In the genomic region with DNA sequence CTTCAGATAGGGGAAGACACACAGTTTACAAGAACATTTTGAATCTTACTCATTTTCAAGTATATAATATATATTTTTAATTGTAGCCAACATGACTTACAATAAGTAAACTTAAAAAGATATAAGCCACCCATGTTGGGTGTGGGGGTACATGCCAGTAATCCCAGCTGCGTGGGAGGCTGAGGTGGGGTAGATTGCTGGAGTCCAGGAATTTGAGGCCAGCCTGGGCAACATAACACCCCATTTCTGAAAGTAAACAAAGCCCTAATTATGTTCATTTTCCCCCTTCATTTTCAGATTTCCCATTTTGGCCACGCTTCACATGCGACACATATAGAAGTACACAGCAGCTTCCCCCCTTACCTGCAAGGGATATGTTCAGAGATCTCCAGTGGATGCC, we compare ENCODE assay signal across 13 cellular contexts. TPM values are rescaled to one million over a fixed set of nuclear protein-coding genes. Genes with fewer than 3 reads are reported as not detected.
DNase-seq lines count a peak whose midpoint lies in the region; ATAC-seq, FAIRE-seq and TF ChIP-seq lines count a peak whose summit lies in the region.
"Had no signal": no experiment of that assay in that cellular context is flagged by ENCODE, and none has a peak within 500 bp of the region (broad histone marks: within the 10 kb centered on the region; RNA-seq: fewer than 3 reads in every experiment).

No MANE protein-coding gene starts in this region.

- H3K9me3 Mint-ChIP-seq in activated B cell treated with CpG ODN at 0.5 μM for 24 hours, result peaks cover 6% of the 10 kb centered on the region

- H2BK15ac ChIP-seq in H1 (ENCODE audit: low read length), result 0 out of 2 replicates have a peak overlapping the region, but pooled peaks have one; percentile 40

- no peak overlapping the region for H4K91ac ChIP-seq in H1 (replicated peaks; ENCODE audit: insufficient read length, low read length)

- H2BK120ac ChIP-seq in H1 (replicated peaks; ENCODE audit: low read depth, low read length), result no peak overlapping the region

- H2BK12ac ChIP-seq in H1 (ENCODE audit: low read depth, low read length), result no peak overlapping the region

- no peak overlapping the region for H3K23ac ChIP-seq in H1 (ENCODE audit: insufficient read length)

- peak; percentile 25 for DNase-seq in stimulated activated naive CD4-positive, alpha-beta T cell treated with Interleukin-2 at 50 U/mL for 16 hours (lab: John Stamatoyannopoulos, UW)
- no peak for DNase-seq in stimulated activated naive CD4-positive, alpha-beta T cell (lab: John Stamatoyannopoulos, UW)
- DNase-seq in activated B cell treated with CpG ODN at 0.5 μM for 24 hours (no peak), H1 (ENCODE audit: low read depth in 1 of 2, low spot score in 2 of 2) (peak in 1 of 2 experiments; percentile 22), upper lobe of right lung (no peak), GM10248 (ENCODE audit: extremely low spot score) (no peak), ovary (no peak)
- DNase-seq: cerebellar nuclear complex, NCI-H1930 had no signal

- H3K36me3 Mint-ChIP-seq in activated B cell treated with CpG ODN at 0.5 μM for 24 hours (ENCODE audit: low read depth), result no peaks in the 10 kb centered on the region

- H3K4me3 Mint-ChIP-seq in activated B cell treated with CpG ODN at 0.5 μM for 24 hours, result peak overlapping the region; percentile 82

- no peaks in the 10 kb centered on the region for H3K27me3 Mint-ChIP-seq in activated B cell treated with CpG ODN at 0.5 μM for 24 hours

- TF ChIP-seq POLR2A in H1 (IDR thresholded peaks at IDR 0.05; ENCODE audit: control extremely low read depth in 1 of 2, low read depth in 2 of 2, low read length in 2 of 2) (no peak), ovary (IDR thresholded peaks at IDR 0.05) (no peak)

- no peak overlapping the region for H3K18ac ChIP-seq in H1 (ENCODE audit: extremely low read depth, low read length)

- no peak for TF ChIP-seq CTCF in activated B cell treated with CpG ODN at 0.5 μM for 24 hours (IDR thresholded peaks at IDR 0.05)
- no peak for TF ChIP-seq CTCF in H1 (IDR thresholded peaks at IDR 0.05; ENCODE audit: control extremely low read depth in 1 of 3, insufficient read depth in 1 of 3, low read depth in 1 of 3, low read length in 3 of 3)
- no peak for TF ChIP-seq CTCF in upper lobe of right lung (IDR thresholded peaks at IDR 0.05)
- TF ChIP-seq CTCF in GM10248 (IDR thresholded peaks at IDR 0.05; ENCODE audit: control extremely low read depth, extremely low read depth, low read depth, missing control alignments), result no peak
- no peak for TF ChIP-seq CTCF in ovary (IDR thresholded peaks at IDR 0.05)

- H4K20me1 ChIP-seq in H1 (replicated peaks in 1 of 2; ENCODE audit: control insufficient read depth in 1 of 2, insufficient read depth in 2 of 2, low read length in 2 of 2), result no peaks in the 10 kb centered on the region
- H4K20me1 ChIP-seq: BLaER1 had no signal

- H2BK20ac ChIP-seq in H1 (ENCODE audit: low read length), result no peak overlapping the region

- H3K56ac ChIP-seq in H1 (replicated peaks; ENCODE audit: insufficient read length, low read depth, low read length), result no peak overlapping the region

- H3K14ac ChIP-seq in H1 (ENCODE audit: insufficient read length), result no peak overlapping the region

- H3K27ac Mint-ChIP-seq in activated B cell treated with CpG ODN at 0.5 μM for 24 hours, result peak overlapping the region; percentile 94

- 93% methylated on average over 3 of the region's 3 CpGs; no CpG with 5 or more reads in 1 of the 2 experiments for WGBS in H1 (ENCODE audit: extremely low coverage in 1 of 2, insufficient coverage in 1 of 2, insufficient read length in 1 of 2, insufficient replicate concordance in 2 of 2, low coverage in 1 of 2, low lambda C conversion rate in 2 of 2, missing lambda C conversion rate in 1 of 2), 2 experiments
- WGBS in ovary, 3 donors, result 77 to 83% (median 81%) methylated on average over 3 of the region's 3 CpGs

- no peak overlapping the region for H3K4ac ChIP-seq in H1 (replicated peaks; ENCODE audit: insufficient read length, low read depth, low read length)

- H3K4me2 ChIP-seq in H1 (ENCODE audit: insufficient read depth in 1 of 2, low read depth in 2 of 2, low read length in 2 of 2), result no peak overlapping the region
- H3K4me2 ChIP-seq: BLaER1 had no signal

- H3K4me1 Mint-ChIP-seq in activated B cell treated with CpG ODN at 0.5 μM for 24 hours, result peaks cover 75% of the 10 kb centered on the region

- H3K23me2 ChIP-seq in H1 (ENCODE audit: low read depth, low read length), result no peaks in the 10 kb centered on the region; the same call in 1 of the 2 replicates

- H2BK5ac ChIP-seq in H1 (ENCODE audit: low read depth, low read length), result no peak overlapping the region

- H3K4me1 ChIP-seq in H1 (replicated peaks in 1 of 4; ENCODE audit: control insufficient read depth in 3 of 4, insufficient read depth in 4 of 4, low read length in 3 of 4) (no peaks in the 10 kb centered on the region; a peak in 2 of 7 replicates), upper lobe of right lung (peaks cover 11% of the 10 kb centered on the region), ovary (ENCODE audit: insufficient read depth) (no peaks in the 10 kb centered on the region)
- H3K4me1 ChIP-seq: gastroesophageal sphincter had no signal

- H2AFZ ChIP-seq in H1 (ENCODE audit: low read length), result no peak overlapping the region

- H3K79me2 ChIP-seq in H1 (ENCODE audit: control insufficient read depth in 1 of 2, insufficient read depth in 2 of 2, low read length in 2 of 2), result no peaks in the 10 kb centered on the region

- no peaks in the 10 kb centered on the region for H3K79me1 ChIP-seq in H1 (ENCODE audit: low read depth, low read length)

- TF ChIP-seq RAD21 in H1 (IDR thresholded peaks at IDR 0.05 in 1 of 2, conservative IDR thresholded peaks at IDR 0.05 in 1 of 2; ENCODE audit: low read depth in 2 of 2, low read length in 2 of 2), result no peak

- H3K9ac ChIP-seq in H1 (replicated peaks in 1 of 4; ENCODE audit: extremely low read depth in 1 of 4, low read depth in 3 of 4, low read length in 3 of 4), result no peak overlapping the region
- H3K9ac ChIP-seq: BLaER1 had no signal

- H3K27me3 ChIP-seq in H1 (replicated peaks in 1 of 4; ENCODE audit: control insufficient read depth in 3 of 4, extremely low read depth in 1 of 4, insufficient read depth in 3 of 4, low read length in 3 of 4) (no peaks in the 10 kb centered on the region; a peak in 1 of 7 replicates), upper lobe of right lung (no peaks in the 10 kb centered on the region), ovary (no peaks in the 10 kb centered on the region)
- H3K27me3 ChIP-seq: BLaER1, gastroesophageal sphincter had no signal

- H3K36me3 ChIP-seq in H1 (ENCODE audit: control insufficient read depth in 2 of 4, insufficient read depth in 4 of 4, low read length in 3 of 4), result no peaks in the 10 kb centered on the region
- no peaks in the 10 kb centered on the region for H3K36me3 ChIP-seq in upper lobe of right lung
- no peaks in the 10 kb centered on the region for H3K36me3 ChIP-seq in ovary
- H3K36me3 ChIP-seq: BLaER1, gastroesophageal sphincter had no signal

- no peak overlapping the region for H3K4me3 ChIP-seq in H1 (ENCODE audit: extremely low read depth in 1 of 4, insufficient read depth in 2 of 4, low read depth in 3 of 4, low read length in 4 of 4)
- peak overlapping the region; percentile 29 for H3K4me3 ChIP-seq in upper lobe of right lung
- no peak overlapping the region for H3K4me3 ChIP-seq in ovary
- H3K4me3 ChIP-seq: BLaER1, gastroesophageal sphincter had no signal

- H3K9me3 ChIP-seq in H1 (ENCODE audit: insufficient read depth in 2 of 2, low read depth in 1 of 2, low read length in 1 of 2) (no peaks in the 10 kb centered on the region; a peak in 2 of 4 replicates), upper lobe of right lung (no peaks in the 10 kb centered on the region), ovary (no peaks in the 10 kb centered on the region)
- H3K9me3 ChIP-seq: BLaER1, gastroesophageal sphincter had no signal

- no peak for FAIRE-seq in H1 (lab: Jason Lieb, UNC)
- FAIRE-seq: endothelial cell of umbilical vein had no signal

- no peak for ATAC-seq in activated B cell treated with CpG ODN at 0.5 μM for 24 hours (ENCODE audit: low read depth)
- ATAC-seq in upper lobe of right lung, result no peak
- ATAC-seq in GM21360 (IDR thresholded peaks at IDR 0.05; ENCODE audit: unreplicated experiment), result no peak
- ATAC-seq: gastroesophageal sphincter had no signal

- POLR2A ChIA-PET in activated B cell treated with CpG ODN at 0.5 μM for 24 hours (lab: Charles Lee) (interaction anchor here (0.6 to 4.6 kb wide), 23 partner anchors 9 to 127 kb away, joined by 3 to 44 read pairs (median 6); partner anchors contain the start of genes RIPK1, SERPINB1, SERPINB6 and SERPINB9), H1 (lab: Charles Lee; ENCODE audit: partially characterized antibody) (interaction anchor here (1.0 to 1.2 kb wide), 2 partner anchors 10 to 91 kb away, joined by 3 to 4 read pairs; no protein-coding TSS in a partner anchor), GM10248 (lab: Yijun Ruan, JAX) (interaction anchor here (0.7 to 0.9 kb wide), 2 partner anchors 64 to 123 kb away, joined by 3 read pairs; no protein-coding TSS in a partner anchor)

- no peak overlapping the region for H2AK5ac ChIP-seq in H1 (ENCODE audit: low read depth, low read length)

- no peak overlapping the region for H3K27ac ChIP-seq in H1 (ENCODE audit: low read depth, low read length)
- peak overlapping the region; percentile 37 for H3K27ac ChIP-seq in upper lobe of right lung
- no peak overlapping the region for H3K27ac ChIP-seq in ovary
- H3K27ac ChIP-seq: BLaER1, gastroesophageal sphincter had no signal

- intact Hi-C loops in activated B cell treated with CpG ODN at 0.5 μM for 24 hours (cut with micrococcal nuclease), result loop anchor here (1.0 to 5.0 kb wide), 5 partner anchors 11 to 126 kb away; partner anchors contain the start of genes RIPK1 and SERPINB6
- intact Hi-C loops in upper lobe of right lung (cut with DNase I), result no loop called here
- intact Hi-C loops in ovary (cut with DNase I), result no loop called here

- no peak overlapping the region for H4K5ac ChIP-seq in H1 (ENCODE audit: insufficient read length, low read depth, low read length)

- CTCF ChIA-PET in activated B cell treated with CpG ODN at 0.5 μM for 24 hours (lab: Charles Lee) (interaction anchor here (1.0 to 2.4 kb wide), 6 partner anchors 9 to 150 kb away, joined by 3 to 14 read pairs (median 4); no protein-coding TSS in a partner anchor), H1 (lab: Charles Lee; ENCODE audit: partially characterized antibody) (interaction anchor here (0.6 to 20.6 kb wide), 6 partner anchors 4 to 158 kb away, joined by 3 to 293 read pairs (median 8); no protein-coding TSS in a partner anchor), GM10248 (lab: Yijun Ruan, JAX) (interaction anchor here (1.0 to 5.3 kb wide), 8 partner anchors 9 to 94 kb away, joined by 3 to 31 read pairs (median 6); no protein-coding TSS in a partner anchor)

- no peak for TF ChIP-seq EP300 in H1 (IDR thresholded peaks at IDR 0.05; ENCODE audit: borderline replicate concordance in 1 of 2, low read depth in 2 of 2, low read length in 2 of 2)
- TF ChIP-seq EP300 in ovary (IDR thresholded peaks at IDR 0.05), result no peak

- no peak overlapping the region for H4K8ac ChIP-seq in H1 (ENCODE audit: extremely low read depth, insufficient read depth, low read length)

RNA-seq across cellular contexts. Expression of gene SERPINB6, which starts 30.5 kb away (rescaled TPM):
- total RNA-seq in activated B cell treated with CpG ODN at 0.5 μM for 24 hours (51.7 and 56.1 TPM in 2 replicates), upper lobe of right lung (157 TPM), ovary (100 to 1,000 TPM in 6 of 7 donors, 10 to 100 TPM in 1; 98.1 to 161 (median 156) TPM)
- total RNA-seq in H1 (2021; fragmentation: NEBNext Ultra II Directional; extraction: Animal tissue kit (Norgen Biotek cat#: 25700)), result 29.4 and 31.2 TPM in 2 replicates
- polyA plus RNA-seq in H1 (2011; rRNA removed) (27.2 and 29.5 TPM in 2 replicates), ovary (100 to 1,000 TPM; 138 to 252 TPM)
- 32.8 TPM for polyA plus RNA-seq in H1 (2011; cell fraction: cytosol; rRNA removed)
- polyA plus RNA-seq in H1 (2011; cell fraction: nucleus; rRNA removed), result 24.9 TPM
- 27.7 to 33.6 TPM (median 29.1 TPM) in 4 replicates for polyA plus RNA-seq in H1 (2012, experiment 1 of 2)
- 22.1 TPM for polyA plus RNA-seq in H1 (2012, experiment 2 of 2)
- 31.5 TPM for polyA plus RNA-seq in H1 (2013, experiment 1 of 2)
- 31.6 TPM for polyA plus RNA-seq in H1 (2013, experiment 2 of 2)
- 13.3 and 15.1 TPM in 2 replicates for polyA minus RNA-seq in H1 (2011; rRNA and poly(A)+ RNA removed)
- polyA minus RNA-seq in H1 (2011; cell fraction: cytosol; rRNA and poly(A)+ RNA removed), result 12.4 TPM
- polyA minus RNA-seq in H1 (2011; cell fraction: nucleus; rRNA and poly(A)+ RNA removed), result 9.6 TPM

RNA-seq across cellular contexts. Expression of gene SERPINB9, which starts 37.7 kb away (rescaled TPM):
- total RNA-seq in activated B cell treated with CpG ODN at 0.5 μM for 24 hours, result 142 and 149 TPM in 2 replicates
- total RNA-seq in H1 (2021; fragmentation: NEBNext Ultra II Directional; extraction: Animal tissue kit (Norgen Biotek cat#: 25700)), result 63.5 and 66.8 TPM in 2 replicates
- 53.5 and 93.8 TPM in 2 replicates for polyA plus RNA-seq in H1 (2011; rRNA removed)
- 58.9 TPM for polyA plus RNA-seq in H1 (2011; cell fraction: cytosol; rRNA removed)
- 23.5 TPM for polyA plus RNA-seq in H1 (2011; cell fraction: nucleus; rRNA removed)
- polyA plus RNA-seq in H1 (2012, experiment 1 of 2), result 56.9 to 68.1 TPM (median 58.4 TPM) in 4 replicates
- 26.8 TPM for polyA plus RNA-seq in H1 (2012, experiment 2 of 2)
- polyA plus RNA-seq in H1 (2013, experiment 1 of 2), result 31.2 TPM
- polyA plus RNA-seq in H1 (2013, experiment 2 of 2), result 29.8 TPM
- 100 and 149 TPM in 2 replicates for polyA minus RNA-seq in H1 (2011; rRNA and poly(A)+ RNA removed)
- polyA minus RNA-seq in H1 (2011; cell fraction: cytosol; rRNA and poly(A)+ RNA removed), result 53.1 TPM
- polyA minus RNA-seq in H1 (2011; cell fraction: nucleus; rRNA and poly(A)+ RNA removed), result 25.0 TPM
- total RNA-seq in upper lobe of right lung, result 12.4 TPM
- total RNA-seq in ovary, result 10 to 100 TPM in 2 of 7 donors, 1 to 10 TPM in 5; 3.0 to 14.6 (median 3.8) TPM
- 1 to 10 TPM; 1.9 to 6.9 TPM for polyA plus RNA-seq in ovary

RNA-seq across cellular contexts. Expression of gene NQO2, which starts 58.8 kb away (rescaled TPM):
- total RNA-seq in activated B cell treated with CpG ODN at 0.5 μM for 24 hours (11.9 and 12.3 TPM in 2 replicates), upper lobe of right lung (20.6 TPM), ovary (10 to 100 TPM; 16.2 to 41.1 (median 26.8) TPM)
- 126 and 135 TPM in 2 replicates for total RNA-seq in H1 (2021; fragmentation: NEBNext Ultra II Directional; extraction: Animal tissue kit (Norgen Biotek cat#: 25700))
- polyA plus RNA-seq in H1 (2011; rRNA removed) (135 and 168 TPM in 2 replicates), ovary (10 to 100 TPM; 31.6 to 48.4 TPM)
- polyA plus RNA-seq in H1 (2011; cell fraction: cytosol; rRNA removed), result 159 TPM
- 86.7 TPM for polyA plus RNA-seq in H1 (2011; cell fraction: nucleus; rRNA removed)
- 137 to 177 TPM (median 167 TPM) in 4 replicates for polyA plus RNA-seq in H1 (2012, experiment 1 of 2)
- 169 TPM for polyA plus RNA-seq in H1 (2012, experiment 2 of 2)
- 90.2 TPM for polyA plus RNA-seq in H1 (2013, experiment 1 of 2)
- 97.3 TPM for polyA plus RNA-seq in H1 (2013, experiment 2 of 2)
- 98.2 and 115 TPM in 2 replicates for polyA minus RNA-seq in H1 (2011; rRNA and poly(A)+ RNA removed)
- polyA minus RNA-seq in H1 (2011; cell fraction: cytosol; rRNA and poly(A)+ RNA removed), result 83.5 TPM
- polyA minus RNA-seq in H1 (2011; cell fraction: nucleus; rRNA and poly(A)+ RNA removed), result 27.6 TPM
